ENCODE assay signal across 16 cellular contexts in the genomic region with DNA sequence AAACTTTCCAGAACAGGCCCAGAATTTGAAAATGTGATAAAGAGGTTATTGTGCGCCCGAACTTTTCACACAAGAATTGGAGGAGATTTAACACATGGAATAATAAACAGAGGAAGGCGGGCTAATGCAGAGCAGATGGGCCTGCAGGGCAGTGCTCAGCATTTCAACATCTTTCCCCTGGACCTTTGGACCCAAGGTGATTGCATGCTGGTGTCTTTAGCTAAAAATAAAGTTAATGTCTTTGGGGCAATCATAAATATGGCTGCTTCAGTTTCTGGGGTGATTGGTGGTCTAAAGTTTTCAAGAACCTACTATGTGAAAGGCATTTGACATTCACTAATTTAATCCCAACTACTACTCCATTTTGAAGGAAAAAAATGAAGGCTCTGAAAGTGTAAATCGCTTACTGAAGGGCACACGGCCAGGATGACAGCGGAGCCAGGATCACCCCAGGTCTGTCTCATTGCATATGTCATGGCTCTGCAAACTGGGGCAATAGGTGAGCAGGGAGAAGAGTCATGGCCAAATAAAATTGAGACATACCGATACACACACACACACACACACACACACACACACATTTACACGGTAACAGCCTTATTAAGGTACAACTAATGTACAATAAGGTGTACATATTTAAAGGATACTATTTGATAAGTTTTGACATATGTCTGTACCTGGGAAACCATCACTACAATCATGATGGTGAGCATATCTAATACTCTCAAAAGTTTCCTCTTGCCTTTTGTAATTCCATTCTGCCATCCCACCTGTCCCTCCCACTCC. TPM values are rescaled to one million over a fixed set of nuclear protein-coding genes. Genes with fewer than 3 reads are reported as not detected.
DNase-seq lines count a peak whose midpoint lies in the region; ATAC-seq and TF ChIP-seq lines count a peak whose summit lies in the region.
"Had no signal": no experiment of that assay in that cellular context is flagged by ENCODE, and none has a peak within 500 bp of the region (broad histone marks: within the 10 kb centered on the region; RNA-seq: fewer than 3 reads in every experiment).

No MANE protein-coding gene starts in this region.

- H3K27me3 Mint-ChIP-seq in endothelial cell (ENCODE audit: unreplicated experiment), result peaks cover 4% of the 10 kb centered on the region
- H3K27me3 Mint-ChIP-seq in activated CD4-positive, alpha-beta T cell treated with anti-CD3 and anti-CD28 coated beads, Interleukin-2, amount 10 ng/mL, durations not matched to agents 7 days and 5 days, result no peaks in the 10 kb centered on the region
- H3K27me3 Mint-ChIP-seq: CD4-positive, alpha-beta T cell had no signal

- no peaks in the 10 kb centered on the region for H3K4me1 Mint-ChIP-seq in endothelial cell (ENCODE audit: unreplicated experiment)
- H3K4me1 Mint-ChIP-seq in activated CD4-positive, alpha-beta T cell treated with anti-CD3 and anti-CD28 coated beads, Interleukin-2, amount 10 ng/mL, durations not matched to agents 7 days and 5 days, result no peaks in the 10 kb centered on the region
- H3K4me1 Mint-ChIP-seq: H9 had no signal

- peaks cover 27% of the 10 kb centered on the region for H3K36me3 Mint-ChIP-seq in endothelial cell (ENCODE audit: low read depth, unreplicated experiment)
- peaks cover 37% of the 10 kb centered on the region for H3K36me3 Mint-ChIP-seq in activated CD4-positive, alpha-beta T cell treated with anti-CD3 and anti-CD28 coated beads, Interleukin-2, amount 10 ng/mL, durations not matched to agents 7 days and 5 days (ENCODE audit: low read depth)

- DNase-seq in G401 (ENCODE audit: low spot score), result peak; percentile 15
- DNase-seq in HuH-7 (ENCODE audit: low spot score), result peak; percentile 49
- no peak for DNase-seq in endothelial cell (ENCODE audit: low spot score)
- peak; percentile 80 for DNase-seq in left lobe of liver (ENCODE audit: low spot score)
- DNase-seq in GF-D8 (lab: John Stamatoyannopoulos, UW), result no peak
- DNase-seq in NK-92 treated with Interleukin-12 subunit alpha and Interleukin-12 subunit beta, amount 100 ng/mL, for 24 hours (lab: John Stamatoyannopoulos, UW), result no peak
- DNase-seq in germinal center (ENCODE audit: low spot score), result no peak
- no peak for DNase-seq in activated CD4-positive, alpha-beta T cell treated with anti-CD3 and anti-CD28 coated beads, Interleukin-2, amount 10 ng/mL, durations not matched to agents 7 days and 5 days
- DNase-seq: AML-193; Caco-2; CD4-positive, alpha-beta T cell; DMS79; H9 had no signal

- in situ Hi-C loops in G401 (cut with HindIII; ENCODE audit: low sequenced_read_pairs), result no loop called here

- CTCF ChIA-PET in activated CD4-positive, alpha-beta T cell treated with anti-CD3 and anti-CD28 coated beads, Interleukin-2, amount 10 ng/mL, durations not matched to agents 7 days and 5 days (lab: Charles Lee), result interaction anchor here (0.6 kb wide), 1 partner anchor 431 kb away, joined by 3 read pairs; no protein-coding TSS in a partner anchor

- peak overlapping the region; percentile 49 for H3K4me3 Mint-ChIP-seq in endothelial cell (ENCODE audit: unreplicated experiment)
- no peak overlapping the region for H3K4me3 Mint-ChIP-seq in activated CD4-positive, alpha-beta T cell treated with anti-CD3 and anti-CD28 coated beads, Interleukin-2, amount 10 ng/mL, durations not matched to agents 7 days and 5 days
- H3K4me3 Mint-ChIP-seq: CD4-positive, alpha-beta T cell; H9 had no signal

- TF ChIP-seq CTCF in endothelial cell (IDR thresholded peaks at IDR 0.05; ENCODE audit: unreplicated experiment), result no peak

- no peak overlapping the region for H3K27ac Mint-ChIP-seq in endothelial cell (ENCODE audit: unreplicated experiment)
- H3K27ac Mint-ChIP-seq in activated CD4-positive, alpha-beta T cell treated with anti-CD3 and anti-CD28 coated beads, Interleukin-2, amount 10 ng/mL, durations not matched to agents 7 days and 5 days, result no peak overlapping the region
- H3K27ac Mint-ChIP-seq: CD4-positive, alpha-beta T cell; H9 had no signal

- POLR2A ChIA-PET in activated CD4-positive, alpha-beta T cell treated with anti-CD3 and anti-CD28 coated beads, Interleukin-2, amount 10 ng/mL, durations not matched to agents 7 days and 5 days (lab: Charles Lee), result no interaction called here

- no peaks in the 10 kb centered on the region for H3K9me3 Mint-ChIP-seq in endothelial cell (ENCODE audit: unreplicated experiment)
- peaks cover 29% of the 10 kb centered on the region for H3K9me3 Mint-ChIP-seq in activated CD4-positive, alpha-beta T cell treated with anti-CD3 and anti-CD28 coated beads, Interleukin-2, amount 10 ng/mL, durations not matched to agents 7 days and 5 days

- peak; percentile 92 for ATAC-seq in left lobe of liver
- ATAC-seq: A549, GM12878 had no signal

RNA-seq across cellular contexts. Expression of a gene that starts 34.5 kb away (rescaled TPM):
- total RNA-seq in G401 (2014; rRNA removed; shearing (Covaris generic)), result 0.49 and 1.9 TPM in 2 replicates
- total RNA-seq in endothelial cell (ENCODE audit: unreplicated experiment), result 212 TPM
- 14.9 TPM for total RNA-seq in left lobe of liver
- not detected for total RNA-seq in activated CD4-positive, alpha-beta T cell treated with anti-CD3 and anti-CD28 coated beads, Interleukin-2, amount 10 ng/mL, durations not matched to agents 7 days and 5 days
- total RNA-seq: CD4-positive, alpha-beta T cell; HT1080 had no signal

Comparison
In these comparisons a context has a peak if more than half of its experiments do, and no peak if none do; other contexts are left out.
1. DNase-seq: peak in G401 (single experiment), HuH-7 (single experiment) and left lobe of liver (single experiment); none in endothelial cell (single experiment), GF-D8 (single experiment), NK-92 treated with Interleukin-12 subunit alpha and Interleukin-12 subunit beta, amount 100 ng/mL, for 24 hours (single experiment), germinal center (single experiment) and activated CD4-positive, alpha-beta T cell treated with anti-CD3 and anti-CD28 coated beads, Interleukin-2, amount 10 ng/mL, durations not matched to agents 7 days and 5 days (single experiment).
2. RNA of a gene that starts 34.5 kb away (total RNA-seq): 212 TPM in endothelial cell (single experiment); 14.9 TPM in left lobe of liver (single experiment), 0.49 to 1.9 TPM in G401 and not detected in activated CD4-positive, alpha-beta T cell treated with anti-CD3 and anti-CD28 coated beads, Interleukin-2, amount 10 ng/mL, durations not matched to agents 7 days and 5 days; every median in the first group is over 10 times any median in the second.